In genomic region chr2:7037340-7038333, GRCh38 we compare ENCODE assay signal across 8 cellular contexts.
DNase-seq lines count a peak whose midpoint lies in the region; ATAC-seq and TF ChIP-seq lines count a peak whose summit lies in the region.

No MANE protein-coding gene starts in this region.

- DNase-seq in DMS53 (lab: John Stamatoyannopoulos, UW) = peak; percentile 72
- DNase-seq in GM20000 (ENCODE audit: low spot score) = peak; percentile 71
- DNase-seq in HK-2 (ENCODE audit: unreplicated experiment) = peak; percentile 16
- DNase-seq in RPMI7951 (ENCODE audit: low read depth) = peak; percentile 51
- DNase-seq in Right ventricle myocardium inferior (ENCODE audit: missing footprints) = peak; percentile 82
- peak; percentile 30 for DNase-seq in prostate gland (ENCODE audit: low spot score)
- DNase-seq in mesenteric fat pad (ENCODE audit: low spot score) = no peak

- intact Hi-C loops in Right ventricle myocardium inferior (cut with DNase I) = no loop called here
- intact Hi-C loops in prostate gland (cut with DNase I) = no loop called here

- no peaks in the 10 kb centered on the region for H3K36me3 ChIP-seq in prostate gland

- H3K4me3 Mint-ChIP-seq in activated naive CD4-positive, alpha-beta T cell treated with anti-CD3 and anti-CD28 coated beads, Interleukin-2, amount 50 U/mL, for 24 hours = no peak overlapping the region

- no peak overlapping the region for H3K27ac ChIP-seq in prostate gland

- H3K36me3 Mint-ChIP-seq in activated naive CD4-positive, alpha-beta T cell treated with anti-CD3 and anti-CD28 coated beads, Interleukin-2, amount 50 U/mL, for 24 hours = peaks cover 11% of the 10 kb centered on the region

- peaks cover under 1% of the 10 kb centered on the region for H3K4me1 Mint-ChIP-seq in activated naive CD4-positive, alpha-beta T cell treated with anti-CD3 and anti-CD28 coated beads, Interleukin-2, amount 50 U/mL, for 24 hours

- H3K4me3 ChIP-seq in prostate gland = no peak overlapping the region

- peak overlapping the region; percentile 38 for H3K27ac Mint-ChIP-seq in activated naive CD4-positive, alpha-beta T cell treated with anti-CD3 and anti-CD28 coated beads, Interleukin-2, amount 50 U/mL, for 24 hours

- peak; percentile 53 for ATAC-seq in Right ventricle myocardium inferior

- no peaks in the 10 kb centered on the region for H3K9me3 ChIP-seq in prostate gland

- no peaks in the 10 kb centered on the region for H3K27me3 ChIP-seq in prostate gland (replicated peaks; ENCODE audit: insufficient read depth)

- peak; percentile 92 for TF ChIP-seq CTCF in GM20000 (IDR thresholded peaks at IDR 0.05; ENCODE audit: extremely low read depth, missing control alignments)
- TF ChIP-seq CTCF in prostate gland (IDR thresholded peaks at IDR 0.05) = peak; percentile 42 to 62 (median 58)

- H3K9me3 Mint-ChIP-seq in activated naive CD4-positive, alpha-beta T cell treated with anti-CD3 and anti-CD28 coated beads, Interleukin-2, amount 50 U/mL, for 24 hours = no peaks in the 10 kb centered on the region

- whole genome bisulfite sequencing in prostate gland = 66% methylated on average over 18 of the region's 18 CpGs

- no peaks in the 10 kb centered on the region for H3K27me3 Mint-ChIP-seq in activated naive CD4-positive, alpha-beta T cell treated with anti-CD3 and anti-CD28 coated beads, Interleukin-2, amount 50 U/mL, for 24 hours

- TF ChIP-seq POLR2A in prostate gland (IDR thresholded peaks at IDR 0.05) = no peak

- H3K4me1 ChIP-seq in prostate gland (replicated peaks) = no peaks in the 10 kb centered on the region
